18 cellular contexts compared by ENCODE assay signal in genomic region chr5:143646961-143647360, GRCh38.
"Had no signal": no experiment of that assay in that cellular context is flagged by ENCODE, and none has a peak within 500 bp of the region (broad histone marks: within the 10 kb centered on the region; RNA-seq: fewer than 3 reads in every experiment).

No MANE protein-coding gene starts in this region.

- ATAC-seq: activated CD4-positive, alpha-beta T cell treated with anti-CD3 and anti-CD28 coated beads for 36 hours; activated T-cell treated with anti-CD3 and anti-CD28 coated beads, Interleukin-2, amount 50 U/mL, for 72 hours; left colon; natural killer cell; right cardiac atrium; stimulated activated naive B cell treated with anti-CD40 and anti-IgM and Interleukin-4, amounts not matched to agents 10 μg/mL and 1 μg/mL and 100 μg/mL, for 72 hours had no signal

- DNase-seq: activated CD4-positive, alpha-beta memory T cell treated with anti-CD3 and anti-CD28 coated beads, Interleukin-2, amount 10 ng/mL, durations not matched to agents 7 days and 5 days; activated CD4-positive, alpha-beta T cell treated with anti-CD3 and anti-CD28 coated beads for 36 hours; activated CD8-positive, alpha-beta memory T cell treated with anti-CD3 and anti-CD28 coated beads, Interleukin-2, amount 50 U/mL, for 4 hours; activated gamma-delta T cell treated with Interleukin-2 at 50 U/mL for 16 hours; activated naive CD8-positive, alpha-beta T cell treated with anti-CD3 and anti-CD28 coated beads for 36 hours; activated T-cell treated with anti-CD3 and anti-CD28 coated beads, Interleukin-2, amount 50 U/mL, for 72 hours; brain microvascular endothelial cell; dermis blood vessel endothelial cell; erythroblast; immature natural killer cell; left colon; mammary epithelial cell; natural killer cell; occipital lobe; right cardiac atrium; stimulated activated naive B cell treated with anti-CD40 and anti-IgM and Interleukin-4, amounts not matched to agents 10 μg/mL and 1 μg/mL and 100 μg/mL, for 72 hours; substantia nigra had no signal

- H3K4me3 Mint-ChIP-seq: activated CD4-positive, alpha-beta memory T cell treated with anti-CD3 and anti-CD28 coated beads, Interleukin-2, amount 10 ng/mL, durations not matched to agents 7 days and 5 days; activated CD4-positive, alpha-beta T cell treated with anti-CD3 and anti-CD28 coated beads for 36 hours; activated naive CD8-positive, alpha-beta T cell treated with anti-CD3 and anti-CD28 coated beads for 36 hours; activated T-cell treated with anti-CD3 and anti-CD28 coated beads, Interleukin-2, amount 50 U/mL, for 72 hours; immature natural killer cell; natural killer cell; stimulated activated naive B cell treated with anti-CD40 and anti-IgM and Interleukin-4, amounts not matched to agents 10 μg/mL and 1 μg/mL and 100 μg/mL, for 72 hours had no signal

- H3K9me3 Mint-ChIP-seq: activated CD4-positive, alpha-beta memory T cell treated with anti-CD3 and anti-CD28 coated beads, Interleukin-2, amount 10 ng/mL, durations not matched to agents 7 days and 5 days; activated naive CD8-positive, alpha-beta T cell treated with anti-CD3 and anti-CD28 coated beads for 36 hours; activated T-cell treated with anti-CD3 and anti-CD28 coated beads, Interleukin-2, amount 50 U/mL, for 72 hours; immature natural killer cell; natural killer cell had no signal

- H3K4me1 Mint-ChIP-seq: immature natural killer cell had no signal

- H3K27ac Mint-ChIP-seq: activated CD4-positive, alpha-beta memory T cell treated with anti-CD3 and anti-CD28 coated beads, Interleukin-2, amount 10 ng/mL, durations not matched to agents 7 days and 5 days; activated CD4-positive, alpha-beta T cell treated with anti-CD3 and anti-CD28 coated beads for 36 hours; activated naive CD8-positive, alpha-beta T cell treated with anti-CD3 and anti-CD28 coated beads for 36 hours; activated T-cell treated with anti-CD3 and anti-CD28 coated beads, Interleukin-2, amount 50 U/mL, for 72 hours; immature natural killer cell; natural killer cell; progenitor cell of endocrine pancreas had no signal

- H3K36me3 Mint-ChIP-seq: activated naive CD8-positive, alpha-beta T cell treated with anti-CD3 and anti-CD28 coated beads for 36 hours; immature natural killer cell; natural killer cell; stimulated activated naive B cell treated with anti-CD40 and anti-IgM and Interleukin-4, amounts not matched to agents 10 μg/mL and 1 μg/mL and 100 μg/mL, for 72 hours had no signal

- H3K27me3 Mint-ChIP-seq: activated CD4-positive, alpha-beta memory T cell treated with anti-CD3 and anti-CD28 coated beads, Interleukin-2, amount 10 ng/mL, durations not matched to agents 7 days and 5 days; activated CD4-positive, alpha-beta T cell treated with anti-CD3 and anti-CD28 coated beads for 36 hours; stimulated activated naive B cell treated with anti-CD40 and anti-IgM and Interleukin-4, amounts not matched to agents 10 μg/mL and 1 μg/mL and 100 μg/mL, for 72 hours had no signal
